8 cellular contexts compared by ENCODE assay signal in the genomic region with DNA sequence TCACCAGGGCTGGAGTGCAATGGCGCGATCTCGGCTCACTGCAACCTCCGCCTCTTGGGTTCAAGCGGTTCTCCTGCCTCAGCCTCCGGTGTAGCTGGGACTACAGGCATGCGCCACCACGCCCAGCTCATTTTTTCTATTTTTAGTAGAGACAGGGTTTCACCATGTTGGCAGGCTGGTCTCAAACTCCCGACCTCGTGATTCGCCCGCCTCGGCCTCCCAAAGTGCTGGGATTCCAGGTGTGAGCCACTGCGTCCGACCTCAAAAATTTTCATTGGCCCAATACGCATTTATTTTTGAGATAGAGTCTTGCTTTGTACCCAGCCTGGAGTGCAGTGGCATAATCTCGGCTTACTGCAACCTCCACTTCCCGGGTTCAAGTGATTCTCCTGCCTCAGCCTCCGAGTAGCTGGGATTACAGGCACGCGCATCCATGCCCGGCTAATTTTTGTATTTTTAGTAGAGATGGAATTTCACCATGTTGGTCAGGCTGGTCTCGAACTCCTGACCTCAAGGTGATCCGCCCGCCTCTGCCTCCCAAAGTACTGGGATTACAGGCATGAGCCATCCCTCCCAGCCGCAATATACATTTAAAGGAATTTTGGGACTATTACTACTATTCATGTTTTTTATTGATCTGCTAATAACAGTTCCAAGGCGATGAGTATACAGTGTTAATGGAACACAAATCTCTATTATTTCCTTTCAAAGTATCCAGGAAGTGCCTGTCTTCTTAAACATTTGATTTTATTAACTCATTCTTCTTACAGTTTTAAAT. TPM values are rescaled to one million over a fixed set of nuclear protein-coding genes. Genes with fewer than 3 reads are reported as not detected.
A peak's percentile ranks its signal among the peaks of the same experiment; 100 is the strongest.
DNase-seq lines count a peak whose midpoint lies in the region; ATAC-seq, FAIRE-seq and TF ChIP-seq lines count a peak whose summit lies in the region.
"Not testable (repeated sequence)": the region's sequence is repeated elsewhere in the genome, so short reads cannot be mapped to it uniquely, and the experiment has no call there.

No MANE protein-coding gene starts in this region.

- peak overlapping the region; percentile 95 for H3K4me3 Mint-ChIP-seq in astrocyte (ENCODE audit: unreplicated experiment)

- not testable (repeated sequence) for TF ChIP-seq EP300 in upper lobe of left lung (IDR thresholded peaks at IDR 0.05)

- DNase-seq in DND-41; MG63; astrocyte (ENCODE audit: low read depth); epithelial cell of prostate (ENCODE audit: low read depth, low spot score); right lobe of liver; prostate gland (ENCODE audit: low spot score); upper lobe of left lung: not testable (repeated sequence)

- peak overlapping the region; percentile 65 for H3K4me2 ChIP-seq in DND-41 (ENCODE audit: insufficient read depth, low read length)
- peak overlapping the region; percentile 88 for H3K4me2 ChIP-seq in astrocyte (ENCODE audit: low read length)

- not testable (repeated sequence) for H3K36me3 ChIP-seq in DND-41 (ENCODE audit: insufficient read depth, low read length); MG63; astrocyte (ENCODE audit: insufficient read depth, low read length); right lobe of liver; prostate gland; upper lobe of left lung

- H3K27me3 Mint-ChIP-seq in astrocyte (ENCODE audit: low read depth, unreplicated experiment), result not testable (repeated sequence)

- H3K27ac Mint-ChIP-seq in astrocyte (ENCODE audit: unreplicated experiment), result peak overlapping the region; percentile 97

- peak overlapping the region; percentile 93 for H3K27ac ChIP-seq in DND-41 (ENCODE audit: low read length)
- H3K27ac ChIP-seq in astrocyte (ENCODE audit: low read depth, low read length), result not testable (repeated sequence)
- peak overlapping the region; percentile 96 for H3K27ac ChIP-seq in epithelial cell of prostate
- H3K27ac ChIP-seq in right lobe of liver, result peak overlapping the region; percentile 97 to 99 (median 98)
- H3K27ac ChIP-seq in prostate gland, result peak overlapping the region; percentile 99 to 100
- H3K27ac ChIP-seq in upper lobe of left lung, result peak overlapping the region; percentile 98 to 99 (median 99)

- H4K20me1 ChIP-seq in DND-41 (ENCODE audit: insufficient read depth, low read length), result peaks cover 24% of the 10 kb centered on the region
- H4K20me1 ChIP-seq in astrocyte (ENCODE audit: insufficient read depth, low read length), result peaks cover 19% of the 10 kb centered on the region

- H3K79me2 ChIP-seq in DND-41 (ENCODE audit: insufficient read depth, low read length), result peaks cover 49% of the 10 kb centered on the region
- H3K79me2 ChIP-seq in astrocyte (ENCODE audit: insufficient read depth, low read length), result peaks cover 31% of the 10 kb centered on the region

- intact Hi-C loops in right lobe of liver (cut with DNase I); prostate gland (cut with DNase I): not testable (repeated sequence)

- not testable (repeated sequence) for H3K9me3 Mint-ChIP-seq in astrocyte (ENCODE audit: unreplicated experiment)

- ATAC-seq in DND-41 (ENCODE audit: insufficient read depth, low read depth); right lobe of liver; upper lobe of left lung (ENCODE audit: low FRiP score in 2 of 2): not testable (repeated sequence)

- H2AFZ ChIP-seq in DND-41 (ENCODE audit: low read depth, low read length), result peak overlapping the region; percentile 70
- H2AFZ ChIP-seq in astrocyte (ENCODE audit: low read depth, low read length), result peak overlapping the region; percentile 95

- H3K9me3 ChIP-seq in DND-41 (ENCODE audit: insufficient read depth, low read length, severe bottlenecking); MG63; astrocyte (ENCODE audit: insufficient read depth, low read depth, low read length); right lobe of liver; prostate gland; upper lobe of left lung: not testable (repeated sequence)

- H3K4me3 ChIP-seq in DND-41 (ENCODE audit: low read depth in 1 of 2, low read length in 2 of 2) (peak overlapping the region; percentile 68 to 86), MG63 (peak overlapping the region; percentile 84; the same call in 1 of the 2 replicates), WI38 (ENCODE audit: low read depth, low read length) (peak overlapping the region; percentile 76), astrocyte (ENCODE audit: insufficient read depth, low read depth, low read length) (peak overlapping the region; percentile 84), right lobe of liver (peak overlapping the region in 2 of 3 donors; percentile 74 to 81), prostate gland (peak overlapping the region; percentile 75 to 98), upper lobe of left lung (peak overlapping the region in 3 of 4 donors; percentile 72 to 90 (median 84))

- H3K9ac ChIP-seq in DND-41 (ENCODE audit: low read depth, low read length), result peak overlapping the region; percentile 89
- H3K9ac ChIP-seq in astrocyte (ENCODE audit: low read length), result peak overlapping the region; percentile 93

- 96% methylated on average over 23 of the region's 27 CpGs for WGBS in right lobe of liver (ENCODE audit: insufficient coverage, low coverage, low lambda C conversion rate, missing lambda C conversion rate)
- 96% methylated on average over 27 of the region's 27 CpGs for WGBS in prostate gland
- WGBS in upper lobe of left lung, 2 donors, result 90 to 93% methylated on average over 27 of the region's 27 CpGs

- H3K4me1 ChIP-seq in DND-41 (ENCODE audit: insufficient read depth, low read length), result peaks cover 28% of the 10 kb centered on the region
- H3K4me1 ChIP-seq in astrocyte (ENCODE audit: insufficient read depth, low read length); prostate gland (replicated peaks): not testable (repeated sequence)
- peaks cover 0 to 20% (median 12%) of the 10 kb centered on the region in 4 donors for H3K4me1 ChIP-seq in right lobe of liver
- peaks cover 14 to 31% (median 21%) of the 10 kb centered on the region in 4 donors for H3K4me1 ChIP-seq in upper lobe of left lung

- H3K4me1 Mint-ChIP-seq in astrocyte (ENCODE audit: low read depth, unreplicated experiment), result not testable (repeated sequence)

- TF ChIP-seq CTCF in DND-41 (IDR thresholded peaks at IDR 0.05; ENCODE audit: borderline replicate concordance, extremely low read depth, low read length, poor library complexity, severe bottlenecking); WI38 (IDR thresholded peaks at IDR 0.05; ENCODE audit: low read depth, low read length); astrocyte (IDR thresholded peaks at IDR 0.05; ENCODE audit: insufficient read depth, low read depth, low read length); right lobe of liver (IDR thresholded peaks at IDR 0.05); prostate gland (IDR thresholded peaks at IDR 0.05); upper lobe of left lung (IDR thresholded peaks at IDR 0.05): not testable (repeated sequence)

- H3K27me3 ChIP-seq in DND-41 (ENCODE audit: insufficient read depth, low read length, poor library complexity); MG63; astrocyte (ENCODE audit: insufficient read depth, low read length); right lobe of liver; prostate gland (replicated peaks; ENCODE audit: insufficient read depth); upper lobe of left lung: not testable (repeated sequence)

- not testable (repeated sequence) for H3K36me3 Mint-ChIP-seq in astrocyte (ENCODE audit: low read depth, unreplicated experiment)

- not testable (repeated sequence) for FAIRE-seq in astrocyte (lab: Jason Lieb, UNC)

- not testable (repeated sequence) for TF ChIP-seq POLR2A in right lobe of liver (IDR thresholded peaks at IDR 0.05); prostate gland (IDR thresholded peaks at IDR 0.05); upper lobe of left lung (IDR thresholded peaks at IDR 0.05)

RNA-seq across cellular contexts. Expression of gene LUC7L2, which starts 1.8 kb away (rescaled TPM):
- 37.8 and 53.0 TPM in 2 replicates for total RNA-seq in MG63 (2014; rRNA removed; shearing (Covaris generic); ENCODE audit: low replicate concordance)
- total RNA-seq in astrocyte (87.8 and 91.8 TPM in 2 replicates), right lobe of liver (10 to 100 TPM; 23.2 to 40.0 (median 36.3) TPM), prostate gland (10 to 100 TPM; 71.2 to 81.7 TPM), upper lobe of left lung (100 to 1,000 TPM in 2 of 6 donors, 10 to 100 TPM in 4; 57.0 to 133 (median 91.8) TPM)

RNA-seq across cellular contexts. Expression of gene FMC1, which starts 16.8 kb away (rescaled TPM):
- total RNA-seq in MG63 (2014; rRNA removed; shearing (Covaris generic); ENCODE audit: low replicate concordance), result 0.25 and 17.0 TPM in 2 replicates
- 3.0 and 8.4 TPM in 2 replicates for total RNA-seq in astrocyte
- total RNA-seq in right lobe of liver, result 10 to 100 TPM in 2 of 6 experiments, 1 to 10 TPM in 4; 4.4 to 17.7 (median 6.2) TPM
- 10 to 100 TPM; 17.8 to 29.6 TPM for total RNA-seq in prostate gland
- 10 to 100 TPM in 2 of 6 donors, 1 to 10 TPM in 4; 2.1 to 19.7 (median 9.2) TPM for total RNA-seq in upper lobe of left lung
